21 cellular contexts compared by ENCODE assay signal in the genomic region with DNA sequence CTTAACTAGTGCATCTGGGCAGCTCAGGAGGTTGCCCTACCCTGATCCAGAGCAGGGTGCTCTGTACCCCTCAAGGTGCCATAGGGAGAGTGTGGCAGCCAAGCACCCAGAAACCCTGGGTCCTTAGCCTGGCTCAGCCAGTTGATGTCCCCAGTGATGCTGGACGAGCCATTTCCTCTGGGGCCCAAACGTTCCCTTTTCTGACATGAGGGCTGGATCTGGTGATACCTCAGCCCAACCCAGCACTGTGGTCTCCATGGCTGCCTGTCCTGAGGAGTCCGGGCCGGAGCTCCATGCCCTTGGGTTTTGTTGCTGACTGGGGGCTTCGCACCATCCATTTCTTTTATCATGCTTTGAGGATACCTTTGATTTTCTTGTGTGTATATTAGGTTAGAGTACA.
"Had no signal": no experiment of that assay in that cellular context is flagged by ENCODE, and none has a peak within 500 bp of the region (broad histone marks: within the 10 kb centered on the region; RNA-seq: fewer than 3 reads in every experiment).

No MANE protein-coding gene starts in this region.

- H3K9me3 ChIP-seq: psoas muscle, right lobe of liver, tibial artery, upper lobe of left lung, vagina had no signal

- H3K4me2 ChIP-seq: hepatocyte had no signal

- H3K9ac ChIP-seq: parathyroid adenoma had no signal

- H3K27me3 ChIP-seq: foreskin keratinocyte, hepatocyte, right lobe of liver, upper lobe of left lung, vagina had no signal

- H3K4me1 Mint-ChIP-seq: nephron had no signal

- H3K4me3 Mint-ChIP-seq: nephron; stimulated activated memory B cell treated with anti-CD40 and anti-IgM and Interleukin-4, amounts not matched to agents 10 μg/mL and 1 μg/mL and 100 μg/mL, for 72 hours; stimulated activated naive CD8-positive, alpha-beta T cell treated with anti-CD3 and anti-CD28 coated beads, Interleukin-15, Interleukin-2, amounts not matched to agents 100 ng/mL and 50 ng/mL, for 24 hours had no signal

- H3K27ac ChIP-seq: epithelial cell of prostate, foreskin keratinocyte, hepatocyte, parathyroid adenoma, psoas muscle, right lobe of liver, tibial artery, upper lobe of left lung, vagina had no signal

- H3K27ac Mint-ChIP-seq: nephron; stimulated activated memory B cell treated with anti-CD40 and anti-IgM and Interleukin-4, amounts not matched to agents 10 μg/mL and 1 μg/mL and 100 μg/mL, for 72 hours; stimulated activated naive CD8-positive, alpha-beta T cell treated with anti-CD3 and anti-CD28 coated beads, Interleukin-15, Interleukin-2, amounts not matched to agents 100 ng/mL and 50 ng/mL, for 24 hours had no signal

- H3K36me3 Mint-ChIP-seq: stimulated activated memory B cell treated with anti-CD40 and anti-IgM and Interleukin-4, amounts not matched to agents 10 μg/mL and 1 μg/mL and 100 μg/mL, for 72 hours had no signal

- H3K4me3 ChIP-seq: hepatocyte, lung, psoas muscle, right lobe of liver, tibial artery, upper lobe of left lung, vagina had no signal

- ATAC-seq: foreskin keratinocyte; left colon; left ventricle myocardium superior; psoas muscle; right lobe of liver; stimulated activated memory B cell treated with anti-CD40 and anti-IgM and Interleukin-4, amounts not matched to agents 10 μg/mL and 1 μg/mL and 100 μg/mL, for 72 hours had no signal

- H3K27me3 Mint-ChIP-seq: stimulated activated memory B cell treated with anti-CD40 and anti-IgM and Interleukin-4, amounts not matched to agents 10 μg/mL and 1 μg/mL and 100 μg/mL, for 72 hours; stimulated activated naive CD8-positive, alpha-beta T cell treated with anti-CD3 and anti-CD28 coated beads, Interleukin-15, Interleukin-2, amounts not matched to agents 100 ng/mL and 50 ng/mL, for 24 hours had no signal

- H3K4me1 ChIP-seq: foreskin keratinocyte, parathyroid adenoma, psoas muscle, right lobe of liver, tibial artery, upper lobe of left lung, vagina had no signal

- H3K36me3 ChIP-seq: right lobe of liver, tibial artery, upper lobe of left lung, vagina had no signal

- DNase-seq: effector memory CD4-positive, alpha-beta T cell; foreskin keratinocyte; left colon; left ventricle myocardium superior; mesenchymal stem cell; midbrain; psoas muscle; retina; right lobe of liver; stimulated activated CD4-positive, alpha-beta T cell treated with anti-CD3 and anti-CD28 coated beads, Interleukin-1b, Interleukin-23, amount 100 ng/mL, for 48 hours; stimulated activated CD4-positive, alpha-beta T cell treated with anti-CD3 and anti-CD28 coated beads, Interleukin-4, amount 100 ng/mL, for 24 hours; tibial artery had no signal
